ENCODE assay signal across 1 cellular context in the genomic region with DNA sequence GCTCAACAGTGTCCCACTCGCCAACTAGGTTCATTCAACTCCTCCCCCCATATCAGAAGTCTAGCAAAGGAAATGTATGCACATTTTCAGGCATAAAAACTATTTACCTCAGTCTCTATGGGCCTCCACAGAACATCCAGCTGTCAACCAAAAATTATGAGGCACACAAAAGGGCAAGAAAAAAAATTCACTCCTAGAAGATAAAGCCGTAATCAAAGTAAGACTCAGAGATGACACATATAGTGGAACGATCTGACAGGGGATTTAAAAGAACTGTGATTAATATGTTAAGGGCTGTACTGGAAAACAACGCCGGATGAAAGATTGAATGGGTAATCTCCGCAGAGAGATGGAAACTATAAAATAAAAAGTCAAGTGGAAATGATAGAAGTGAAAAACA.
TF ChIP-seq lines count a peak whose summit lies in the region.

No MANE protein-coding gene starts in this region.

TF ChIP-seq in K562, 482 proteins besides CTCF, POLR2A, EP300 and RAD21 (continued from another document):
- TF ChIP-seq, protein P1, sequence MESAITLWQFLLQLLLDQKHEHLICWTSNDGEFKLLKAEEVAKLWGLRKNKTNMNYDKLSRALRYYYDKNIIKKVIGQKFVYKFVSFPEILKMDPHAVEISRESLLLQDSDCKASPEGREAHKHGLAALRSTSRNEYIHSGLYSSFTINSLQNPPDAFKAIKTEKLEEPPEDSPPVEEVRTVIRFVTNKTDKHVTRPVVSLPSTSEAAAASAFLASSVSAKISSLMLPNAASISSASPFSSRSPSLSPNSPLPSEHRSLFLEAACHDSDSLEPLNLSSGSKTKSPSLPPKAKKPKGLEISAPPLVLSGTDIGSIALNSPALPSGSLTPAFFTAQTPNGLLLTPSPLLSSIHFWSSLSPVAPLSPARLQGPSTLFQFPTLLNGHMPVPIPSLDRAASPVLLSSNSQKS (CRISPR knock-in tag; IDR thresholded peaks at IDR 0.05): no peak
- TF ChIP-seq KDM1A (IDR thresholded peaks at IDR 0.05): no peak
